ENCODE assay signal across 8 cellular contexts in genomic region chr7:106717997-106718871, GRCh38. TPM values are rescaled to one million over a fixed set of nuclear protein-coding genes. Genes with fewer than 3 reads are reported as not detected.
DNase-seq lines count a peak whose midpoint lies in the region; ATAC-seq lines count a peak whose summit lies in the region.

No MANE protein-coding gene starts in this region.

- peak; percentile 86 for ATAC-seq in HG03196 (IDR thresholded peaks at IDR 0.05; ENCODE audit: unreplicated experiment)

- peak; percentile 69 for DNase-seq in stimulated activated naive CD4-positive, alpha-beta T cell treated with Interleukin-2 at 50 U/mL for 16 hours (lab: John Stamatoyannopoulos, UW)
- DNase-seq in stimulated activated naive CD4-positive, alpha-beta T cell (lab: John Stamatoyannopoulos, UW): no peak
- DNase-seq in RPMI7951 (ENCODE audit: low read depth) (peak; percentile 97), hepatic stellate cell (ENCODE audit: low spot score) (peak; percentile 69), NCI-H1436 treated with DMSO at 0.1 percent for 48 hours (lab: John Stamatoyannopoulos, UW) (no peak)
- DNase-seq in activated effector memory CD4-positive, alpha-beta T cell treated with anti-CD3 and anti-CD28 coated beads, Interleukin-2, amount 50 U/mL, for 16 hours: peak; percentile 89
- peak; percentile 57 to 89 for DNase-seq in stimulated activated CD4-positive, alpha-beta T cell treated with anti-CD3 and anti-CD28 coated beads, Interleukin-4, amount 100 ng/mL, for 4 hours

RNA-seq across cellular contexts. Expression of gene CCDC71L, which starts 57.3 kb away (rescaled TPM):
- total RNA-seq in RPMI7951 (2014; rRNA removed; shearing (Covaris generic)): 19.2 and 19.6 TPM in 2 replicates

Comparison
In these comparisons a context has a peak if more than half of its experiments do, and no peak if none do; other contexts are left out.
1. DNase-seq: peak in stimulated activated naive CD4-positive, alpha-beta T cell treated with Interleukin-2 at 50 U/mL for 16 hours (single experiment), RPMI7951 (single experiment), activated effector memory CD4-positive, alpha-beta T cell treated with anti-CD3 and anti-CD28 coated beads, Interleukin-2, amount 50 U/mL, for 16 hours (single experiment), hepatic stellate cell (single experiment) and stimulated activated CD4-positive, alpha-beta T cell treated with anti-CD3 and anti-CD28 coated beads, Interleukin-4, amount 100 ng/mL, for 4 hours (2 of 2); none in stimulated activated naive CD4-positive, alpha-beta T cell (0 of 6) and NCI-H1436 treated with DMSO at 0.1 percent for 48 hours (single experiment).